ENCODE assay signal across 16 cellular contexts in genomic region chr5:112528928-112529327, GRCh38.
DNase-seq lines count a peak whose midpoint lies in the region; ATAC-seq and TF ChIP-seq lines count a peak whose summit lies in the region.
"Had no signal": no experiment of that assay in that cellular context is flagged by ENCODE, and none has a peak within 500 bp of the region (broad histone marks: within the 10 kb centered on the region; RNA-seq: fewer than 3 reads in every experiment).

No MANE protein-coding gene starts in this region.

- H3K4me1 Mint-ChIP-seq in IgD-negative memory B cell, result peaks cover 66 to 89% (median 69%) of the 10 kb centered on the region in 3 donors
- H3K4me1 Mint-ChIP-seq in stimulated activated memory B cell treated with anti-CD40 and anti-IgM and Interleukin-4, amounts not matched to agents 10 μg/mL and 1 μg/mL and 100 μg/mL, for 72 hours, result peaks cover 80% of the 10 kb centered on the region
- H3K4me1 Mint-ChIP-seq: CD4-positive, CD25-positive, alpha-beta regulatory T cell had no signal

- H3K4me3 Mint-ChIP-seq in IgD-negative memory B cell, result no peak overlapping the region
- H3K4me3 Mint-ChIP-seq in stimulated activated memory B cell treated with anti-CD40 and anti-IgM and Interleukin-4, amounts not matched to agents 10 μg/mL and 1 μg/mL and 100 μg/mL, for 72 hours, result no peak overlapping the region
- H3K4me3 Mint-ChIP-seq: CD4-positive, CD25-positive, alpha-beta regulatory T cell; CD8-positive, alpha-beta T cell; GM23338; HFFc6 had no signal

- no peaks in the 10 kb centered on the region for H3K27me3 ChIP-seq in left lung
- no peaks in the 10 kb centered on the region for H3K27me3 ChIP-seq in upper lobe of right lung
- H3K27me3 ChIP-seq: BLaER1 had no signal

- H3K27ac ChIP-seq in left lung (no peak overlapping the region), upper lobe of right lung (no peak overlapping the region)
- H3K27ac ChIP-seq: BLaER1, C4-2B had no signal

- ATAC-seq in left lung (peak; percentile 76), upper lobe of right lung (peak; percentile 57), HG03469 (IDR thresholded peaks at IDR 0.05; ENCODE audit: unreplicated experiment) (no peak)
- no peak for ATAC-seq in stimulated activated memory B cell treated with anti-CD40 and anti-IgM and Interleukin-4, amounts not matched to agents 10 μg/mL and 1 μg/mL and 100 μg/mL, for 72 hours
- ATAC-seq: CD8-positive, alpha-beta T cell had no signal

- H3K4me3 ChIP-seq in left lung (no peak overlapping the region), upper lobe of right lung (no peak overlapping the region)
- H3K4me3 ChIP-seq: BLaER1, GM23338, HAP-1 had no signal

- TF ChIP-seq CTCF in left lung (IDR thresholded peaks at IDR 0.05) (no peak), upper lobe of right lung (IDR thresholded peaks at IDR 0.05) (no peak)

- no peaks in the 10 kb centered on the region for H3K9me3 Mint-ChIP-seq in IgD-negative memory B cell
- peaks cover 2% of the 10 kb centered on the region for H3K9me3 Mint-ChIP-seq in stimulated activated memory B cell treated with anti-CD40 and anti-IgM and Interleukin-4, amounts not matched to agents 10 μg/mL and 1 μg/mL and 100 μg/mL, for 72 hours
- H3K9me3 Mint-ChIP-seq: CD4-positive, CD25-positive, alpha-beta regulatory T cell; CD8-positive, alpha-beta T cell; GM23338; HFFc6 had no signal

- no peaks in the 10 kb centered on the region for H3K27me3 Mint-ChIP-seq in IgD-negative memory B cell
- no peaks in the 10 kb centered on the region for H3K27me3 Mint-ChIP-seq in stimulated activated memory B cell treated with anti-CD40 and anti-IgM and Interleukin-4, amounts not matched to agents 10 μg/mL and 1 μg/mL and 100 μg/mL, for 72 hours
- H3K27me3 Mint-ChIP-seq: CD4-positive, CD25-positive, alpha-beta regulatory T cell had no signal

- DNase-seq in left lung, result no peak
- no peak for DNase-seq in upper lobe of right lung
- DNase-seq in NOMO-1 (lab: John Stamatoyannopoulos, UW; ENCODE audit: unreplicated experiment in 2 of 2), result no peak
- DNase-seq in KG1 (lab: John Stamatoyannopoulos, UW), result no peak
- DNase-seq: Caco-2; CD4-positive, CD25-positive, alpha-beta regulatory T cell; CD8-positive, alpha-beta T cell; GF-D8 had no signal

- no peaks in the 10 kb centered on the region for H3K36me3 ChIP-seq in left lung
- H3K36me3 ChIP-seq in upper lobe of right lung, result no peaks in the 10 kb centered on the region
- H3K36me3 ChIP-seq: BLaER1, HAP-1 had no signal

- H3K9me3 ChIP-seq in left lung (no peaks in the 10 kb centered on the region), upper lobe of right lung (no peaks in the 10 kb centered on the region)
- H3K9me3 ChIP-seq: BLaER1, Caco-2, HAP-1 had no signal

- peaks cover 0 to 8% of the 10 kb centered on the region in 2 donors for H3K4me1 ChIP-seq in left lung
- peaks cover 1% of the 10 kb centered on the region for H3K4me1 ChIP-seq in upper lobe of right lung
- H3K4me1 ChIP-seq: Caco-2, HAP-1 had no signal

- H3K27ac Mint-ChIP-seq in IgD-negative memory B cell, result peak overlapping the region; percentile 61 to 85 (median 71)
- peak overlapping the region; percentile 62 for H3K27ac Mint-ChIP-seq in stimulated activated memory B cell treated with anti-CD40 and anti-IgM and Interleukin-4, amounts not matched to agents 10 μg/mL and 1 μg/mL and 100 μg/mL, for 72 hours
- H3K27ac Mint-ChIP-seq: CD4-positive, CD25-positive, alpha-beta regulatory T cell; CD8-positive, alpha-beta T cell; GM23338; HFFc6 had no signal

- H3K36me3 Mint-ChIP-seq in IgD-negative memory B cell, result peaks cover 12% of the 10 kb centered on the region
- H3K36me3 Mint-ChIP-seq in stimulated activated memory B cell treated with anti-CD40 and anti-IgM and Interleukin-4, amounts not matched to agents 10 μg/mL and 1 μg/mL and 100 μg/mL, for 72 hours, result peaks cover 8% of the 10 kb centered on the region
- H3K36me3 Mint-ChIP-seq: CD4-positive, CD25-positive, alpha-beta regulatory T cell; CD8-positive, alpha-beta T cell had no signal

- intact Hi-C loops in left lung (cut with DNase I), result no loop called here
- intact Hi-C loops in upper lobe of right lung (cut with DNase I), result no loop called here

Comparison
In these comparisons a context has a peak if more than half of its experiments do, and no peak if none do; other contexts are left out.
1. ATAC-seq: peak in left lung (single experiment) and upper lobe of right lung (single experiment); none in stimulated activated memory B cell treated with anti-CD40 and anti-IgM and Interleukin-4, amounts not matched to agents 10 μg/mL and 1 μg/mL and 100 μg/mL, for 72 hours (single experiment) and HG03469 (single experiment).